In genomic region chr5:135508496-135509005, GRCh38 we compare ENCODE assay signal across 14 cellular contexts. TPM values are rescaled to one million over a fixed set of nuclear protein-coding genes. Genes with fewer than 3 reads are reported as not detected.
DNase-seq lines count a peak whose midpoint lies in the region; ATAC-seq, FAIRE-seq and TF ChIP-seq lines count a peak whose summit lies in the region.
"Had no signal": no experiment of that assay in that cellular context is flagged by ENCODE, and none has a peak within 500 bp of the region (broad histone marks: within the 10 kb centered on the region; RNA-seq: fewer than 3 reads in every experiment).

No MANE protein-coding gene starts in this region.

- no peak for TF ChIP-seq CTCF in keratinocyte (optimal IDR thresholded peaks at IDR 0.05 in 1 of 3, IDR thresholded peaks at IDR 0.05 in 1 of 3, conservative IDR thresholded peaks at IDR 0.05 in 1 of 3; ENCODE audit: extremely low read depth in 1 of 3, insufficient read depth in 2 of 3, low read length in 3 of 3)
- TF ChIP-seq CTCF in thoracic aorta (IDR thresholded peaks at IDR 0.05) = no peak

- H3K27ac Mint-ChIP-seq in activated T-cell treated with anti-CD3 and anti-CD28 coated beads, Interleukin-2, amount 50 U/mL, for 72 hours = no peak overlapping the region

- no peaks in the 10 kb centered on the region for H3K27me3 ChIP-seq in keratinocyte (ENCODE audit: control insufficient read depth, extremely low read depth, insufficient read depth, low read length)
- H3K27me3 ChIP-seq in thoracic aorta (replicated peaks; ENCODE audit: insufficient read depth) = no peaks in the 10 kb centered on the region

- peaks cover 8% of the 10 kb centered on the region for H3K9me3 ChIP-seq in keratinocyte (ENCODE audit: control insufficient read depth, low read depth, low read length)
- H3K9me3 ChIP-seq in thoracic aorta = no peaks in the 10 kb centered on the region

- H3K4me1 Mint-ChIP-seq in activated T-cell treated with anti-CD3 and anti-CD28 coated beads, Interleukin-2, amount 50 U/mL, for 72 hours (ENCODE audit: low read depth) = peaks cover 5% of the 10 kb centered on the region

- peak overlapping the region; percentile 80 for H2AFZ ChIP-seq in keratinocyte (ENCODE audit: control insufficient read depth, low read length)

- H3K4me1 ChIP-seq in keratinocyte (ENCODE audit: control insufficient read depth, extremely low read depth, insufficient read depth, low read length) (peaks cover 26% of the 10 kb centered on the region), thoracic aorta (ENCODE audit: control insufficient read depth in 1 of 2, low read depth in 2 of 2) (peaks cover 0 to 5% of the 10 kb centered on the region in 2 donors)

- no peaks in the 10 kb centered on the region for H3K9me3 Mint-ChIP-seq in activated T-cell treated with anti-CD3 and anti-CD28 coated beads, Interleukin-2, amount 50 U/mL, for 72 hours

- peak overlapping the region in 2 of 3 experiments; percentile 48 to 60 for H3K4me3 ChIP-seq in keratinocyte (ENCODE audit: control insufficient read depth in 2 of 3, extremely low read depth in 1 of 3, insufficient read depth in 2 of 3, low read depth in 1 of 3, low read length in 3 of 3)
- H3K4me3 ChIP-seq in thoracic aorta = peak overlapping the region; percentile 0

- no peaks in the 10 kb centered on the region for H4K20me1 ChIP-seq in keratinocyte (ENCODE audit: control insufficient read depth, extremely low read depth, insufficient read depth, low read length)

- H3K27me3 Mint-ChIP-seq in activated T-cell treated with anti-CD3 and anti-CD28 coated beads, Interleukin-2, amount 50 U/mL, for 72 hours (ENCODE audit: low read depth) = peaks cover 39% of the 10 kb centered on the region

- H3K9ac ChIP-seq in keratinocyte (ENCODE audit: control insufficient read depth, extremely low read depth, insufficient read depth, low read length) = no peak overlapping the region

- dilution Hi-C loops in keratinocyte (cut with MboI; ENCODE audit: extremely low pct_ligation_motif_present, low sequenced_read_pairs) = no loop called here

- no peak for DNase-seq in activated T-cell treated with anti-CD3 and anti-CD28 coated beads, Interleukin-2, amount 50 U/mL, for 72 hours
- DNase-seq in activated T-cell treated with anti-CD3 and anti-CD28 coated beads, Interleukin-2, amount 50 U/mL, for 1 hour = no peak
- DNase-seq in NCI-H2227 (lab: John Stamatoyannopoulos, UW; ENCODE audit: unreplicated experiment) (peak; percentile 55), keratinocyte (ENCODE audit: low read depth, low spot score) (no peak), thoracic aorta (ENCODE audit: low spot score) (no peak), pons (ENCODE audit: low spot score) (no peak)
- no peak for DNase-seq in central memory CD4-positive, alpha-beta T cell
- DNase-seq: Karpas-422; PC-3; stimulated activated CD4-positive, alpha-beta T cell treated with anti-CD3 and anti-CD28 coated beads, Interleukin-1b, Interleukin-23, amount 100 ng/mL, for 48 hours; stimulated activated naive CD4-positive, alpha-beta T cell treated with Interleukin-2 at 50 U/mL for 16 hours had no signal

- H3K36me3 ChIP-seq in keratinocyte (ENCODE audit: control insufficient read depth in 2 of 2, extremely low read depth in 1 of 2, insufficient read depth in 2 of 2, low read length in 2 of 2) (no peaks in the 10 kb centered on the region), thoracic aorta (no peaks in the 10 kb centered on the region)

- H3K4me2 ChIP-seq in keratinocyte (ENCODE audit: control insufficient read depth, extremely low read depth, insufficient read depth, low read depth, low read length) = peak overlapping the region; percentile 82

- H3K4me3 Mint-ChIP-seq in activated T-cell treated with anti-CD3 and anti-CD28 coated beads, Interleukin-2, amount 50 U/mL, for 72 hours = peak overlapping the region; percentile 33 to 53

- H3K27ac ChIP-seq in keratinocyte (ENCODE audit: control insufficient read depth, insufficient read depth, low read length) (no peak overlapping the region), thoracic aorta (no peak overlapping the region)
- H3K27ac ChIP-seq: epithelial cell of prostate had no signal

- H3K36me3 Mint-ChIP-seq in activated T-cell treated with anti-CD3 and anti-CD28 coated beads, Interleukin-2, amount 50 U/mL, for 72 hours (ENCODE audit: insufficient read depth in 2 of 2) = no peaks in the 10 kb centered on the region

- no peaks in the 10 kb centered on the region for H3K9me1 ChIP-seq in keratinocyte (ENCODE audit: control insufficient read depth, extremely low read depth, insufficient read depth, low read length)

- ATAC-seq in activated T-cell treated with anti-CD3 and anti-CD28 coated beads, Interleukin-2, amount 50 U/mL, for 72 hours (replicated peaks in 1 of 2) = peak in 1 of 2 donors; percentile 66
- no peak for ATAC-seq in thoracic aorta (ENCODE audit: insufficient number of reproducible peaks, low FRiP score, low read depth)
- no peak for ATAC-seq in HG02981 (IDR thresholded peaks at IDR 0.05; ENCODE audit: unreplicated experiment)
- ATAC-seq: PC-3 had no signal

- peak; percentile 62 for FAIRE-seq in keratinocyte (lab: Jason Lieb, UNC)
- FAIRE-seq: H54 had no signal

- no peaks in the 10 kb centered on the region for H3K79me2 ChIP-seq in keratinocyte (ENCODE audit: control insufficient read depth, insufficient read depth, low read length)

RNA-seq across cellular contexts. Expression of gene NEUROG1, which starts 27.2 kb away (rescaled TPM):
- not detected for total RNA-seq in activated T-cell treated with anti-CD3 and anti-CD28 coated beads, Interleukin-2, amount 50 U/mL, for 72 hours
- polyA plus RNA-seq in keratinocyte = not detected in 3 replicates
- polyA plus RNA-seq in keratinocyte (2011; ENCODE audit: low read depth) = not detected
- not detected in 2 replicates for polyA plus RNA-seq in keratinocyte (2011; cell fraction: cytosol; rRNA removed)
- not detected in 2 replicates for polyA plus RNA-seq in keratinocyte (2011; cell fraction: nucleus; rRNA removed)
- polyA plus RNA-seq in keratinocyte (2012; ENCODE audit: low replicate concordance) = not detected in 2 replicates
- polyA minus RNA-seq in keratinocyte = not detected in 3 replicates
- polyA minus RNA-seq in keratinocyte (2011; cell fraction: cytosol; rRNA and poly(A)+ RNA removed) = not detected
- not detected in 2 replicates for polyA minus RNA-seq in keratinocyte (2011; cell fraction: nucleus; rRNA and poly(A)+ RNA removed)
- total RNA-seq in thoracic aorta = not detected
- total RNA-seq: PC-3 had no signal

RNA-seq across cellular contexts. Expression of gene TIFAB, which starts 56.4 kb away (rescaled TPM):
- not detected for total RNA-seq in activated T-cell treated with anti-CD3 and anti-CD28 coated beads, Interleukin-2, amount 50 U/mL, for 72 hours
- polyA plus RNA-seq in keratinocyte = not detected in 3 replicates
- not detected for polyA plus RNA-seq in keratinocyte (2011; ENCODE audit: low read depth)
- polyA plus RNA-seq in keratinocyte (2011; cell fraction: cytosol; rRNA removed) = not detected in 2 replicates
- not detected in 2 replicates for polyA plus RNA-seq in keratinocyte (2011; cell fraction: nucleus; rRNA removed)
- polyA plus RNA-seq in keratinocyte (2012; ENCODE audit: low replicate concordance) = not detected in 2 replicates
- polyA minus RNA-seq in keratinocyte = not detected in 3 replicates
- not detected for polyA minus RNA-seq in keratinocyte (2011; cell fraction: cytosol; rRNA and poly(A)+ RNA removed)
- not detected in 2 replicates for polyA minus RNA-seq in keratinocyte (2011; cell fraction: nucleus; rRNA and poly(A)+ RNA removed)
- total RNA-seq in thoracic aorta = not detected
- total RNA-seq: PC-3 had no signal
